Comparison of ENCODE assay signal across 10 cellular contexts in the genomic region with DNA sequence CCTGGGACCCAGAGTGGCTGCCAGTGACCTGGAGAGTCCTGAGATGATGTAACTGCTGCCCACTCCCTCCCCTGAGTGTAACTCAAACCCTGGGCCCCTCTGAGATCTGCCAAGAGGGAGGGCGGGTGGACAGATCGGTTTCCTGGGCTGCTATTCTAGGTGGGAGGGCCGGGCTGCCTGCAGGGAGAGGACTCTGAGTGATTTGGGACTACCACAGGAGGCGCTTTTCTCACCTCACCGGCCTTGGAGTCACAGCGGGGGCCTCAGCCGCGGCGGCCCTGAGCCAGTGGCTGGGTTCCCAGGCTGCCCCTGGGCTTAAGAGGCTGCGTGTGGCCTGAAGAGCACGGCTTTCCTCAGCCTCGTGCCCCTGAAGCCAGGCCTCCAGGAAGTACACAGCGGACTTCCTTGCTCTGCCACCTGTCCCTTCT. TPM values are rescaled to one million over a fixed set of nuclear protein-coding genes. Genes with fewer than 3 reads are reported as not detected.
DNase-seq lines count a peak whose midpoint lies in the region; ATAC-seq and TF ChIP-seq lines count a peak whose summit lies in the region.
"Had no signal": no experiment of that assay in that cellular context is flagged by ENCODE, and none has a peak within 500 bp of the region (broad histone marks: within the 10 kb centered on the region; RNA-seq: fewer than 3 reads in every experiment).

No MANE protein-coding gene starts in this region.

- H3K4me3 ChIP-seq in cardiac muscle cell (no peak overlapping the region), heart right ventricle (no peak overlapping the region), transverse colon (no peak overlapping the region)

- H3K9me3 Mint-ChIP-seq in Calu3 (ENCODE audit: low read depth, unreplicated experiment), result no peaks in the 10 kb centered on the region

- no peak for ATAC-seq in heart right ventricle
- ATAC-seq in GM19351 (IDR thresholded peaks at IDR 0.05; ENCODE audit: unreplicated experiment), result no peak

- H3K36me3 ChIP-seq in cardiac muscle cell, result no peaks in the 10 kb centered on the region
- peaks cover 0 to 37% (median 0%) of the 10 kb centered on the region in 9 donors for H3K36me3 ChIP-seq in heart right ventricle
- H3K36me3 ChIP-seq in transverse colon, result no peaks in the 10 kb centered on the region

- TF ChIP-seq POLR2A in transverse colon (IDR thresholded peaks at IDR 0.05), result no peak

- no peaks in the 10 kb centered on the region for H3K27me3 ChIP-seq in cardiac muscle cell
- no peaks in the 10 kb centered on the region for H3K27me3 ChIP-seq in heart right ventricle
- no peaks in the 10 kb centered on the region for H3K27me3 ChIP-seq in transverse colon

- peaks cover 41% of the 10 kb centered on the region for H3K4me1 Mint-ChIP-seq in Calu3 (ENCODE audit: low read depth, unreplicated experiment)

- no peaks in the 10 kb centered on the region for H3K27me3 Mint-ChIP-seq in Calu3 (ENCODE audit: unreplicated experiment)

- intact Hi-C loops in heart right ventricle (cut with DNase I) (no loop called here), transverse colon (cut with DNase I; ENCODE audit: low total_unique reads) (no loop called here), Calu3 (cut with micrococcal nuclease; ENCODE audit: unreplicated experiment) (no loop called here)

- TF ChIP-seq CTCF in cardiac muscle cell (IDR thresholded peaks at IDR 0.05; ENCODE audit: low read depth, low read length) (no peak), heart right ventricle (IDR thresholded peaks at IDR 0.05) (no peak), transverse colon (IDR thresholded peaks at IDR 0.05) (no peak), Calu3 (IDR thresholded peaks at IDR 0.05; ENCODE audit: unreplicated experiment) (no peak)

- no peak overlapping the region for H3K4me3 Mint-ChIP-seq in Calu3 (ENCODE audit: low read depth, unreplicated experiment)

- DNase-seq in cardiac muscle cell (ENCODE audit: low read depth in 1 of 2, low spot score in 1 of 2) (peak in 1 of 2 donors; percentile 59), heart right ventricle (no peak), SKM-1 treated with dmso at 0.1 percent for 144 hours (lab: John Stamatoyannopoulos, UW; ENCODE audit: unreplicated experiment) (peak; percentile 60), left kidney (ENCODE audit: low read depth, low spot score) (peak; percentile 97), transverse colon (no peak), NCI-H1694 (lab: John Stamatoyannopoulos, UW) (no peak), Calu3 (no peak)
- DNase-seq: activated CD4-positive, alpha-beta T cell treated with anti-CD3 and anti-CD28 coated beads for 48 hours; NCI-H1048 had no signal

- H3K27ac Mint-ChIP-seq in Calu3 (ENCODE audit: unreplicated experiment), result no peak overlapping the region

- H3K9me3 ChIP-seq in cardiac muscle cell (ENCODE audit: low read depth) (no peaks in the 10 kb centered on the region), heart right ventricle (no peaks in the 10 kb centered on the region), transverse colon (no peaks in the 10 kb centered on the region)

- peak overlapping the region; percentile 52 for H3K27ac ChIP-seq in cardiac muscle cell
- H3K27ac ChIP-seq in heart right ventricle, result peak overlapping the region in 5 of 10 donors; percentile 0 to 99 (median 36)
- H3K27ac ChIP-seq in transverse colon, result peak overlapping the region; percentile 23 to 39 (median 29)

- WGBS in heart right ventricle, 2 donors, result 71 to 88% methylated on average over 13 of the region's 13 CpGs
- WGBS in transverse colon (ENCODE audit: low coverage in 1 of 2), 2 donors, result 87% methylated on average over 10 of the region's 13 CpGs; no CpG with 5 or more reads in 1 of the 2 donors

- no TSS peak for BruUV-seq in Calu3 (replicated peaks; lab: Mats Ljungman, UMichigan)

- TF ChIP-seq EP300 in transverse colon (IDR thresholded peaks at IDR 0.05; ENCODE audit: low read depth), result no peak

- H3K4me1 ChIP-seq in cardiac muscle cell (ENCODE audit: low read depth) (peaks cover 34% of the 10 kb centered on the region), heart right ventricle (peaks cover 14 to 83% (median 53%) of the 10 kb centered on the region in 9 donors), transverse colon (peaks cover 7 to 46% (median 11%) of the 10 kb centered on the region in 4 donors)

- H3K36me3 Mint-ChIP-seq in Calu3 (ENCODE audit: insufficient read depth, unreplicated experiment), result peaks cover 4% of the 10 kb centered on the region

- CTCF ChIA-PET in Calu3 (lab: Charles Lee), result interaction anchor here (0.5 kb wide), 1 partner anchor 357 kb away, joined by 5 read pairs; no protein-coding TSS in a partner anchor

- in situ Hi-C loops in transverse colon (cut with MboI; ENCODE audit: low pct_ligation_motif_present in 1 of 4, low pct_unique_long_range_greater_than_20kb in 1 of 4, low sequenced_read_pairs in 3 of 4), result no loop called here

RNA-seq across cellular contexts. Expression of a gene that starts 11.4 kb away (rescaled TPM):
- total RNA-seq in cardiac muscle cell (10.4 and 18.7 TPM in 2 replicates), heart right ventricle (1 to 10 TPM; 1.0 to 9.2 (median 2.7) TPM), transverse colon (10 to 100 TPM in 1 of 4 donors, 1 to 10 TPM in 3; 2.0 to 10.1 (median 6.1) TPM), Calu3 (2022) (11.8 and 12.2 TPM in 2 replicates)
- polyA plus RNA-seq in cardiac muscle cell (9.3 and 14.8 TPM in 2 replicates), heart right ventricle (1 to 10 TPM; 2.0 to 5.6 TPM)

Comparison
In these comparisons a context has a peak if more than half of its experiments do, and no peak if none do; other contexts are left out.
1. DNase-seq: peak in SKM-1 treated with dmso at 0.1 percent for 144 hours (single experiment) and left kidney (single experiment); none in heart right ventricle (0 of 2), transverse colon (single experiment), NCI-H1694 (single experiment) and Calu3 (single experiment).